Comparison of ENCODE assay signal across 15 cellular contexts in genomic region chr1:217311766-217312165, GRCh38.
A peak's percentile ranks its signal among the peaks of the same experiment; 100 is the strongest.
DNase-seq lines count a peak whose midpoint lies in the region; ATAC-seq, FAIRE-seq and TF ChIP-seq lines count a peak whose summit lies in the region.
"Had no signal": no experiment of that assay in that cellular context is flagged by ENCODE, and none has a peak within 500 bp of the region (broad histone marks: within the 10 kb centered on the region; RNA-seq: fewer than 3 reads in every experiment).

No MANE protein-coding gene starts in this region.

- no peak overlapping the region for H3K27ac Mint-ChIP-seq in T-helper 17 cell

- H3K27me3 ChIP-seq in pancreas, result no peaks in the 10 kb centered on the region
- H3K27me3 ChIP-seq: BLaER1, suprapubic skin had no signal

- H3K9me3 ChIP-seq in OCI-LY7 (ENCODE audit: low read length) (no peaks in the 10 kb centered on the region), pancreas (no peaks in the 10 kb centered on the region), T-helper 17 cell (ENCODE audit: control insufficient read depth, low read length, poor library complexity, severe bottlenecking) (no peaks in the 10 kb centered on the region)
- H3K9me3 ChIP-seq: BLaER1, suprapubic skin had no signal

- H3K79me2 ChIP-seq in OCI-LY7 (ENCODE audit: insufficient read depth, low read depth, low read length), result no peaks in the 10 kb centered on the region

- H3K4me3 ChIP-seq in OCI-LY7 (ENCODE audit: low read depth, low read length, poor library complexity, severe bottlenecking), result no peak overlapping the region
- H3K4me3 ChIP-seq in pancreas, result no peak overlapping the region
- H3K4me3 ChIP-seq: BLaER1, suprapubic skin had no signal

- H4K20me1 ChIP-seq in OCI-LY7 (ENCODE audit: insufficient read depth, low read length), result no peaks in the 10 kb centered on the region
- H4K20me1 ChIP-seq: BLaER1 had no signal

- H2AFZ ChIP-seq in OCI-LY7 (ENCODE audit: low read length), result no peak overlapping the region

- H3K36me3 Mint-ChIP-seq in T-helper 17 cell (ENCODE audit: low read depth), result no peaks in the 10 kb centered on the region

- DNase-seq in Ammon's horn (ENCODE audit: low spot score) (peak; percentile 14), OCI-LY7 (ENCODE audit: low spot score) (no peak), globus pallidus (ENCODE audit: low spot score) (peak; percentile 43), LoVo (ENCODE audit: low spot score) (no peak), pancreas (no peak), T-helper 17 cell (no peak), NCI-H2227 (lab: John Stamatoyannopoulos, UW; ENCODE audit: unreplicated experiment) (no peak)
- DNase-seq: activated CD4-positive, alpha-beta T cell treated with anti-CD3 and anti-CD28 coated beads for 48 hours; activated naive CD4-positive, alpha-beta T cell treated with anti-CD3 and anti-CD28 coated beads, Interleukin-2, amount 50 U/mL, for 16 hours; NCI-H1436 treated with DMSO at 0.1 percent for 48 hours; SHP77 treated with DMSO at 0.1 percent for 48 hours had no signal

- no peaks in the 10 kb centered on the region for H3K27me3 Mint-ChIP-seq in T-helper 17 cell

- H3K4me2 ChIP-seq in OCI-LY7 (ENCODE audit: low read length), result no peak overlapping the region
- H3K4me2 ChIP-seq: BLaER1 had no signal

- no peaks in the 10 kb centered on the region for H3K4me1 Mint-ChIP-seq in T-helper 17 cell

- H3K36me3 ChIP-seq in OCI-LY7 (ENCODE audit: insufficient read depth, low read length) (no peaks in the 10 kb centered on the region), pancreas (no peaks in the 10 kb centered on the region)
- H3K36me3 ChIP-seq: BLaER1, suprapubic skin had no signal

- peak; percentile 33 for TF ChIP-seq CTCF in OCI-LY7 (conservative IDR thresholded peaks at IDR 0.05; ENCODE audit: low read length)
- no peak for TF ChIP-seq CTCF in pancreas (IDR thresholded peaks at IDR 0.05)

- H3K4me3 Mint-ChIP-seq in T-helper 17 cell, result no peak overlapping the region

- WGBS in pancreas, 2 donors, result 29 to 52% methylated on average over 1 of the region's 1 CpG

- no peaks in the 10 kb centered on the region for H3K9me2 ChIP-seq in OCI-LY7 (ENCODE audit: insufficient read depth, low read length)

- intact Hi-C loops in OCI-LY7 (cut with micrococcal nuclease; ENCODE audit: unreplicated experiment), result no loop called here
- intact Hi-C loops in pancreas (cut with DNase I), result no loop called here

- no peaks in the 10 kb centered on the region for H3K4me1 ChIP-seq in OCI-LY7 (ENCODE audit: insufficient read depth, low read length, poor library complexity, severe bottlenecking)
- H3K4me1 ChIP-seq in pancreas, result no peaks in the 10 kb centered on the region
- H3K4me1 ChIP-seq: BLaER1, suprapubic skin had no signal

- H3K27ac ChIP-seq in OCI-LY7 (ENCODE audit: low read depth, low read length, poor library complexity, severe bottlenecking) (no peak overlapping the region), pancreas (no peak overlapping the region)
- H3K27ac ChIP-seq: BLaER1, suprapubic skin had no signal

- ATAC-seq in GM18868 (IDR thresholded peaks at IDR 0.05; ENCODE audit: unreplicated experiment) (peak; percentile 51), pancreas (no peak), T-helper 17 cell (no peak)

- POLR2A ChIA-PET in OCI-LY7 (lab: Charles Lee), result no interaction called here

- no peak for FAIRE-seq in pancreas (lab: Jason Lieb, UNC)
- FAIRE-seq: GM18507 had no signal

- no TSS peak for BruUV-seq in OCI-LY7 (replicated peaks; lab: Mats Ljungman, UMichigan)

- CTCF ChIA-PET in OCI-LY7 (lab: Charles Lee; ENCODE audit: unreplicated experiment), result no interaction called here

Comparison
In these comparisons a context has a peak if more than half of its experiments do, and no peak if none do; other contexts are left out.
1. DNase-seq: peak in Ammon's horn (single experiment) and globus pallidus (single experiment); none in OCI-LY7 (single experiment), LoVo (single experiment), pancreas (0 of 6), T-helper 17 cell (0 of 3) and NCI-H2227 (single experiment).